Comparison of ENCODE assay signal across 16 cellular contexts in genomic region chr2:105881286-105882136, GRCh38.
DNase-seq lines count a peak whose midpoint lies in the region; ATAC-seq and TF ChIP-seq lines count a peak whose summit lies in the region.
"Had no signal": no experiment of that assay in that cellular context is flagged by ENCODE, and none has a peak within 500 bp of the region (broad histone marks: within the 10 kb centered on the region; RNA-seq: fewer than 3 reads in every experiment).

No MANE protein-coding gene starts in this region.

- H3K9me3 Mint-ChIP-seq in activated naive CD8-positive, alpha-beta T cell (ENCODE audit: low read depth), result no peaks in the 10 kb centered on the region
- H3K9me3 Mint-ChIP-seq in activated naive CD8-positive, alpha-beta T cell treated with anti-CD3 and anti-CD28 coated beads for 36 hours, result peaks cover 5% of the 10 kb centered on the region
- H3K9me3 Mint-ChIP-seq in activated B cell treated with CpG ODN at 0.5 μM for 24 hours (no peaks in the 10 kb centered on the region), T-cell (no peaks in the 10 kb centered on the region)
- H3K9me3 Mint-ChIP-seq in naive thymus-derived CD8-positive, alpha-beta T cell, result peaks cover 0 to 4% (median 0%) of the 10 kb centered on the region in 9 donors

- no peak for DNase-seq in activated naive CD8-positive, alpha-beta T cell treated with anti-CD3 and anti-CD28 coated beads for 36 hours
- DNase-seq in activated B cell treated with CpG ODN at 0.5 μM for 24 hours, result no peak
- no peak for DNase-seq in naive thymus-derived CD8-positive, alpha-beta T cell
- no peak for DNase-seq in NCI-H1436 treated with DMSO at 0.1 percent for 48 hours (lab: John Stamatoyannopoulos, UW)
- no peak for DNase-seq in esophagus squamous epithelium (lab: John Stamatoyannopoulos, UW)
- DNase-seq in T-cell, result no peak
- DNase-seq: AML-193, GF-D8, MG63, NCI-H2029, NCI-H226, NCI-H526, SJCRH30 had no signal

- TF ChIP-seq POLR2A in esophagus squamous epithelium (IDR thresholded peaks at IDR 0.05), result no peak

- TF ChIP-seq CTCF in activated B cell treated with CpG ODN at 0.5 μM for 24 hours (IDR thresholded peaks at IDR 0.05), result no peak
- no peak for TF ChIP-seq CTCF in esophagus squamous epithelium (IDR thresholded peaks at IDR 0.05)

- POLR2A ChIA-PET in activated B cell treated with CpG ODN at 0.5 μM for 24 hours (lab: Charles Lee) (no interaction called here), T-cell (lab: Charles Lee) (no interaction called here)
- POLR2A ChIA-PET in naive thymus-derived CD8-positive, alpha-beta T cell (lab: Charles Lee), result no interaction called here

- no peaks in the 10 kb centered on the region for H3K27me3 Mint-ChIP-seq in activated naive CD8-positive, alpha-beta T cell
- H3K27me3 Mint-ChIP-seq in activated naive CD8-positive, alpha-beta T cell treated with anti-CD3 and anti-CD28 coated beads for 36 hours, result no peaks in the 10 kb centered on the region
- H3K27me3 Mint-ChIP-seq in activated B cell treated with CpG ODN at 0.5 μM for 24 hours (no peaks in the 10 kb centered on the region), T-cell (no peaks in the 10 kb centered on the region)
- no peaks in the 10 kb centered on the region for H3K27me3 Mint-ChIP-seq in naive thymus-derived CD8-positive, alpha-beta T cell

- H3K4me1 ChIP-seq in esophagus squamous epithelium, result peaks cover 0 to 66% (median 10%) of the 10 kb centered on the region in 3 donors

- ATAC-seq in activated B cell treated with CpG ODN at 0.5 μM for 24 hours (ENCODE audit: low read depth), result no peak
- ATAC-seq in naive thymus-derived CD8-positive, alpha-beta T cell, result no peak
- ATAC-seq in T-cell (replicated peaks in 1 of 4), result no peak

- intact Hi-C loops in activated B cell treated with CpG ODN at 0.5 μM for 24 hours (cut with micrococcal nuclease), result no loop called here
- intact Hi-C loops in esophagus squamous epithelium (cut with DNase I), result no loop called here

- peak overlapping the region; percentile 58 for H3K27ac Mint-ChIP-seq in activated naive CD8-positive, alpha-beta T cell
- no peak overlapping the region for H3K27ac Mint-ChIP-seq in activated naive CD8-positive, alpha-beta T cell treated with anti-CD3 and anti-CD28 coated beads for 36 hours
- H3K27ac Mint-ChIP-seq in activated B cell treated with CpG ODN at 0.5 μM for 24 hours, result peak overlapping the region; percentile 41
- peak overlapping the region in 7 of 10 donors; percentile 33 to 93 (median 73) for H3K27ac Mint-ChIP-seq in naive thymus-derived CD8-positive, alpha-beta T cell
- peak overlapping the region in 1 of 2 donors; percentile 62 for H3K27ac Mint-ChIP-seq in T-cell

- H3K27me3 ChIP-seq in esophagus squamous epithelium, result no peaks in the 10 kb centered on the region
- H3K27me3 ChIP-seq: MG63, SJCRH30 had no signal

- 97 to 98% methylated on average over 25 to 35 of the region's 79 CpGs for WGBS in esophagus squamous epithelium, 2 donors

- H3K4me3 ChIP-seq in esophagus squamous epithelium, result no peak overlapping the region
- H3K4me3 ChIP-seq: MG63, SJCRH30 had no signal

- H3K9me3 ChIP-seq in esophagus squamous epithelium, result no peaks in the 10 kb centered on the region
- H3K9me3 ChIP-seq: MG63, SJCRH30 had no signal

- H3K4me3 Mint-ChIP-seq in activated naive CD8-positive, alpha-beta T cell, result no peak overlapping the region
- no peak overlapping the region for H3K4me3 Mint-ChIP-seq in activated naive CD8-positive, alpha-beta T cell treated with anti-CD3 and anti-CD28 coated beads for 36 hours
- H3K4me3 Mint-ChIP-seq in activated B cell treated with CpG ODN at 0.5 μM for 24 hours (no peak overlapping the region), T-cell (no peak overlapping the region)
- H3K4me3 Mint-ChIP-seq in naive thymus-derived CD8-positive, alpha-beta T cell, result peak overlapping the region in 1 of 10 donors; percentile 61

- H3K27ac ChIP-seq in esophagus squamous epithelium, result no peak overlapping the region
- H3K27ac ChIP-seq: KMS-11, RWPE1, SJCRH30 had no signal

- H3K4me1 Mint-ChIP-seq in activated naive CD8-positive, alpha-beta T cell (ENCODE audit: low read depth), result peaks cover 84% of the 10 kb centered on the region
- H3K4me1 Mint-ChIP-seq in activated naive CD8-positive, alpha-beta T cell treated with anti-CD3 and anti-CD28 coated beads for 36 hours, result peaks cover 81% of the 10 kb centered on the region
- peaks cover 60% of the 10 kb centered on the region for H3K4me1 Mint-ChIP-seq in activated B cell treated with CpG ODN at 0.5 μM for 24 hours
- H3K4me1 Mint-ChIP-seq in naive thymus-derived CD8-positive, alpha-beta T cell, result peaks cover 57 to 88% (median 84%) of the 10 kb centered on the region in 4 donors
- peaks cover 84 to 88% (median 86%) of the 10 kb centered on the region in 3 donors for H3K4me1 Mint-ChIP-seq in T-cell

- H3K36me3 Mint-ChIP-seq in activated naive CD8-positive, alpha-beta T cell, result peaks cover 25% of the 10 kb centered on the region
- H3K36me3 Mint-ChIP-seq in activated naive CD8-positive, alpha-beta T cell treated with anti-CD3 and anti-CD28 coated beads for 36 hours, result peaks cover 85% of the 10 kb centered on the region
- H3K36me3 Mint-ChIP-seq in activated B cell treated with CpG ODN at 0.5 μM for 24 hours (ENCODE audit: low read depth) (peaks cover 84% of the 10 kb centered on the region), T-cell (peaks cover 66% of the 10 kb centered on the region)
- peaks cover 11 to 82% (median 40%) of the 10 kb centered on the region in 3 donors for H3K36me3 Mint-ChIP-seq in naive thymus-derived CD8-positive, alpha-beta T cell

- H3K36me3 ChIP-seq in esophagus squamous epithelium, result peaks cover 0 to 32% (median 8%) of the 10 kb centered on the region in 3 donors
- H3K36me3 ChIP-seq: MG63 had no signal

- CTCF ChIA-PET in activated B cell treated with CpG ODN at 0.5 μM for 24 hours (lab: Charles Lee) (no interaction called here), T-cell (lab: Charles Lee) (no interaction called here)
